Comparison of ENCODE assay signal across 8 cellular contexts in genomic region chr13:50755862-50756685, GRCh38.
A peak's percentile ranks its signal among the peaks of the same experiment; 100 is the strongest.
DNase-seq lines count a peak whose midpoint lies in the region; FAIRE-seq and TF ChIP-seq lines count a peak whose summit lies in the region.
"Not testable (repeated sequence)": the region's sequence is repeated elsewhere in the genome, so short reads cannot be mapped to it uniquely, and the experiment has no call there.

No MANE protein-coding gene starts in this region.

- peak overlapping the region; percentile 12 to 82 (median 51) for H3K27ac Mint-ChIP-seq in nephron

- FAIRE-seq in GM19239 (lab: Jason Lieb, UNC): peak; percentile 33

- H3K4me3 Mint-ChIP-seq in nephron: peak overlapping the region in 1 of 3 experiments; percentile 20

- H3K27me3 ChIP-seq in BLaER1 treated with 17β-estradiol and CSF1 and Interleukin-3, amounts not matched to agents 10 nM and 100 nM; Loucy (ENCODE audit: insufficient read depth, low read length, poor library complexity, severe bottlenecking); WERI-Rb-1 (ENCODE audit: insufficient read depth, low read depth, severe bottlenecking): not testable (repeated sequence)

- H3K27me3 Mint-ChIP-seq in nephron (ENCODE audit: low read depth): not testable (repeated sequence)

- H3F3A ChIP-seq in Loucy (ENCODE audit: low read depth): not testable (repeated sequence)

- H3K4me3 ChIP-seq in BLaER1 treated with 17β-estradiol and CSF1 and Interleukin-3, amounts not matched to agents 10 nM and 100 nM: 0 out of 20 replicates have a peak overlapping the region, but pooled peaks of 1 of the 10 experiments have one; percentile 7
- not testable (repeated sequence) for H3K4me3 ChIP-seq in Loucy (ENCODE audit: low read length, poor library complexity, severe bottlenecking); WERI-Rb-1 (ENCODE audit: low read depth, low read length); epithelial cell of esophagus (ENCODE audit: low read length)

- H3K27ac ChIP-seq in BLaER1 treated with 17β-estradiol and CSF1 and Interleukin-3, amounts not matched to agents 10 nM and 100 nM: peak overlapping the region in 7 of 11 experiments; percentile 16 to 74 (median 60); a peak in 10 of 22 replicates
- H3K27ac ChIP-seq in WERI-Rb-1: not testable (repeated sequence)

- peaks cover 15% of the 10 kb centered on the region for H3K36me3 Mint-ChIP-seq in nephron (ENCODE audit: low read depth)

- DNase-seq in GM19239 (ENCODE audit: insufficient read length, low spot score): not testable (repeated sequence)
- DNase-seq in NCI-H2081 (lab: John Stamatoyannopoulos, UW): peak; percentile 90 to 94
- peak; percentile 97 for DNase-seq in NCI-H69 (lab: John Stamatoyannopoulos, UW)
- DNase-seq in WERI-Rb-1: peak; percentile 7
- peak; percentile 96 for DNase-seq in epithelial cell of esophagus (ENCODE audit: low read depth)

- not testable (repeated sequence) for H4K20me1 ChIP-seq in BLaER1 treated with 17β-estradiol and CSF1 and Interleukin-3, amounts not matched to agents 10 nM and 100 nM; Loucy (ENCODE audit: insufficient read depth, low read length, poor library complexity, severe bottlenecking)

- not testable (repeated sequence) for H3K79me2 ChIP-seq in Loucy (ENCODE audit: insufficient read depth, low read length)

- not testable (repeated sequence) for H3K9me2 ChIP-seq in Loucy (replicated peaks; ENCODE audit: low read depth, low read length)

- peaks cover 16% of the 10 kb centered on the region for H3K4me1 Mint-ChIP-seq in nephron

- H3K9ac ChIP-seq in BLaER1 treated with 17β-estradiol and CSF1 and Interleukin-3, amounts not matched to agents 10 nM and 100 nM: peak overlapping the region in 2 of 11 experiments; percentile 37 to 51; a peak in 2 of 22 replicates
- peak overlapping the region; percentile 35 for H3K9ac ChIP-seq in Loucy (ENCODE audit: low read depth, low read length, poor library complexity, severe bottlenecking)

- H3K9me3 ChIP-seq in BLaER1 treated with 17β-estradiol and CSF1 and Interleukin-3, amounts not matched to agents 10 nM and 100 nM (replicated peaks in 1 of 11): peaks cover 26 to 54% (median 45%) of the 10 kb centered on the region in 11 experiments
- H3K9me3 ChIP-seq in Loucy (ENCODE audit: insufficient read depth, low read depth, low read length); WERI-Rb-1 (ENCODE audit: severe bottlenecking): not testable (repeated sequence)

- H2AFZ ChIP-seq in Loucy (ENCODE audit: low read length): not testable (repeated sequence)

- peak overlapping the region in 10 of 11 experiments; percentile 4 to 73 (median 58); a peak in 20 of 22 replicates for H3K4me2 ChIP-seq in BLaER1 treated with 17β-estradiol and CSF1 and Interleukin-3, amounts not matched to agents 10 nM and 100 nM
- H3K4me2 ChIP-seq in Loucy (ENCODE audit: low read depth, low read length, poor library complexity, severe bottlenecking): peak overlapping the region; percentile 22

- H3K36me3 ChIP-seq in BLaER1 treated with 17β-estradiol and CSF1 and Interleukin-3, amounts not matched to agents 10 nM and 100 nM; Loucy (ENCODE audit: insufficient read depth, low read length); WERI-Rb-1: not testable (repeated sequence)

- TF ChIP-seq CTCF in Loucy (conservative IDR thresholded peaks at IDR 0.05; ENCODE audit: low read length): peak; percentile 19; the same call in 1 of the 2 replicates
- TF ChIP-seq CTCF in WERI-Rb-1 (IDR thresholded peaks at IDR 0.05; ENCODE audit: low read depth, low read length); epithelial cell of esophagus (IDR thresholded peaks at IDR 0.05; ENCODE audit: insufficient read depth, low read depth, low read length, missing control alignments); nephron (IDR thresholded peaks at IDR 0.05; ENCODE audit: unreplicated experiment in 3 of 3): not testable (repeated sequence)

- peaks cover 0 to 20% (median 16%) of the 10 kb centered on the region in 10 experiments; a peak in 18 of 20 replicates for H3K4me1 ChIP-seq in BLaER1 treated with 17β-estradiol and CSF1 and Interleukin-3, amounts not matched to agents 10 nM and 100 nM
- H3K4me1 ChIP-seq in Loucy (ENCODE audit: insufficient read depth, low read length, poor library complexity, severe bottlenecking): peaks cover 14% of the 10 kb centered on the region

- peaks cover 39% of the 10 kb centered on the region for H3K9me3 Mint-ChIP-seq in nephron
